ENCODE assay signal across 26 cellular contexts in the genomic region with DNA sequence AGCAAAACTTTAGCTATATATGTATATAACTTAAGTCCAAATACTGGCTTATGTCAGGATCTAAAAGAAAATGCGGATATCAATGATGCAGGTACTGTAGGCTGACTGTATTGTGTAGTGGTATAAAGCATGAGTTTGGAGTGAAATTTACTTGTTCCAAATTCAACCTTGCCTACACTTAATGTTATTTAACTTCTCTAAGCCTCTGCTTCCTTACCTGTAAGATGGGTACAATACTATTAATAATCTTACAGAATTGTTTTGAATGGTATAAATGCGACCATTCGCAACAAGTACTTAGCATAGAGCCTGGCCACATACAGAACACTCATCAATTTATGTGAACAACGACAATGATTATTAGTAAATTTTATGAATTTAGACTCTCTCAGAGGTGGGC.
"Had no signal": no experiment of that assay in that cellular context is flagged by ENCODE, and none has a peak within 500 bp of the region (broad histone marks: within the 10 kb centered on the region; RNA-seq: fewer than 3 reads in every experiment).

No MANE protein-coding gene starts in this region.

- H3K36me3 ChIP-seq: ascending aorta, transverse colon, uterus, WERI-Rb-1 had no signal

- ATAC-seq: activated CD8-positive, alpha-beta T cell treated with anti-CD3 and anti-CD28 coated beads, Interleukin-2, amount 10 ng/mL, durations not matched to agents 7 days and 5 days; effector memory CD8-positive, alpha-beta T cell; esophagus mucosa; stimulated activated effector memory CD8-positive, alpha-beta T cell treated with anti-CD3 and anti-CD28 coated beads, Interleukin-12 subunit alpha, Interleukin-12 subunit beta, amount 100 ng/mL, for 72 hours; stimulated activated naive CD8-positive, alpha-beta T cell treated with anti-CD3 and anti-CD28 coated beads, Interleukin-15, amount 100 ng/mL, for 72 hours had no signal

- H3K27ac Mint-ChIP-seq: activated CD8-positive, alpha-beta T cell treated with anti-CD3 and anti-CD28 coated beads, Interleukin-2, amount 10 ng/mL, durations not matched to agents 7 days and 5 days; activated T-helper 1 cell treated with anti-CD3 and anti-CD28 coated beads, Interleukin-12 subunit alpha, Interleukin-12 subunit beta, Interleukin-2, Interleukin-4 antibody, amounts not matched to agents 30 ng/mL and 10 ng/mL and 1 ng/mL, durations not matched to agents 14 hours and 24 hours and 36 hours; effector memory CD8-positive, alpha-beta T cell; immature natural killer cell; stimulated activated effector memory CD8-positive, alpha-beta T cell treated with anti-CD3 and anti-CD28 coated beads, Interleukin-12 subunit alpha, Interleukin-12 subunit beta, amount 100 ng/mL, for 72 hours; stimulated activated naive CD8-positive, alpha-beta T cell treated with anti-CD3 and anti-CD28 coated beads, Interleukin-15, amount 100 ng/mL, for 72 hours had no signal

- H3K27me3 Mint-ChIP-seq: central memory CD8-positive, alpha-beta T cell; effector memory CD8-positive, alpha-beta T cell had no signal

- H3K4me1 Mint-ChIP-seq: central memory CD8-positive, alpha-beta T cell; immature natural killer cell had no signal

- H3K27ac ChIP-seq: ascending aorta, hepatocyte, transverse colon, WERI-Rb-1 had no signal

- H3K4me3 ChIP-seq: ascending aorta, hepatocyte, transverse colon, uterus had no signal

- H3K27me3 ChIP-seq: ascending aorta, hepatocyte, transverse colon, uterus had no signal

- DNase-seq: activated CD4-positive, alpha-beta T cell treated with anti-CD3 and anti-CD28 coated beads, Interleukin-2, amount 50 U/mL, for 1 hour; activated CD4-positive, CD25-positive, alpha-beta regulatory T cell treated with anti-CD3 and anti-CD28 coated beads, Interleukin-2, amount 50 U/mL, for 72 hours; activated CD8-positive, alpha-beta T cell treated with anti-CD3 and anti-CD28 coated beads, Interleukin-2, amount 10 ng/mL, durations not matched to agents 7 days and 5 days; activated gamma-delta T cell; activated naive CD4-positive, alpha-beta T cell treated with anti-CD3 and anti-CD28 coated beads, Interleukin-2, amount 50 U/mL, for 16 hours; effector memory CD8-positive, alpha-beta T cell; foreskin melanocyte; immature natural killer cell; left ventricle myocardium superior; occipital lobe; small intestine; stimulated activated CD4-positive, alpha-beta T cell treated with anti-CD3 and anti-CD28 coated beads, Interleukin-2, amount 100 ng/mL, for 24 hours; stimulated activated naive CD8-positive, alpha-beta T cell treated with anti-CD3 and anti-CD28 coated beads, Interleukin-15, amount 100 ng/mL, for 72 hours; transverse colon; uterus; WERI-Rb-1 had no signal

- H3K9me3 ChIP-seq: ascending aorta, transverse colon, uterus had no signal

- H2AFZ ChIP-seq: hepatocyte had no signal

- H3K4me2 ChIP-seq: hepatocyte had no signal

- H3K9me3 Mint-ChIP-seq: activated T-helper 1 cell treated with anti-CD3 and anti-CD28 coated beads, Interleukin-12 subunit alpha, Interleukin-12 subunit beta, Interleukin-2, Interleukin-4 antibody, amounts not matched to agents 30 ng/mL and 10 ng/mL and 1 ng/mL, durations not matched to agents 14 hours and 24 hours and 36 hours; central memory CD8-positive, alpha-beta T cell; effector memory CD8-positive, alpha-beta T cell; immature natural killer cell; neural crest cell; stimulated activated effector memory CD8-positive, alpha-beta T cell treated with anti-CD3 and anti-CD28 coated beads, Interleukin-12 subunit alpha, Interleukin-12 subunit beta, amount 100 ng/mL, for 72 hours; stimulated activated naive CD8-positive, alpha-beta T cell treated with anti-CD3 and anti-CD28 coated beads, Interleukin-15, amount 100 ng/mL, for 72 hours had no signal

- FAIRE-seq: colon, endothelial cell of umbilical vein, small intestine, TTC549 had no signal

- H3K36me3 Mint-ChIP-seq: immature natural killer cell; stimulated activated effector memory CD8-positive, alpha-beta T cell treated with anti-CD3 and anti-CD28 coated beads, Interleukin-12 subunit alpha, Interleukin-12 subunit beta, amount 100 ng/mL, for 72 hours had no signal

- H3K4me3 Mint-ChIP-seq: activated CD8-positive, alpha-beta T cell treated with anti-CD3 and anti-CD28 coated beads, Interleukin-2, amount 10 ng/mL, durations not matched to agents 7 days and 5 days; activated T-helper 1 cell treated with anti-CD3 and anti-CD28 coated beads, Interleukin-12 subunit alpha, Interleukin-12 subunit beta, Interleukin-2, Interleukin-4 antibody, amounts not matched to agents 30 ng/mL and 10 ng/mL and 1 ng/mL, durations not matched to agents 14 hours and 24 hours and 36 hours; central memory CD8-positive, alpha-beta T cell; effector memory CD8-positive, alpha-beta T cell; immature natural killer cell; neural crest cell; stimulated activated effector memory CD8-positive, alpha-beta T cell treated with anti-CD3 and anti-CD28 coated beads, Interleukin-12 subunit alpha, Interleukin-12 subunit beta, amount 100 ng/mL, for 72 hours; stimulated activated naive CD8-positive, alpha-beta T cell treated with anti-CD3 and anti-CD28 coated beads, Interleukin-15, amount 100 ng/mL, for 72 hours had no signal
